ENCODE assay signal across 33 cellular contexts in genomic region chr4:39442910-39443480, GRCh38. TPM values are rescaled to one million over a fixed set of nuclear protein-coding genes. Genes with fewer than 3 reads are reported as not detected.
"Had no signal": no experiment of that assay in that cellular context is flagged by ENCODE, and none has a peak within 500 bp of the region (broad histone marks: within the 10 kb centered on the region; RNA-seq: fewer than 3 reads in every experiment).

No MANE protein-coding gene starts in this region.

- H3K27me3 ChIP-seq: esophagus squamous epithelium, left lung, sigmoid colon had no signal

- H3K4me1 Mint-ChIP-seq: central memory CD8-positive, alpha-beta T cell; neural crest cell had no signal

- DNase-seq: activated B cell treated with CpG ODN at 0.5 μM for 24 hours; activated CD4-positive, alpha-beta T cell treated with anti-CD3 and anti-CD28 coated beads, Interleukin-2, amount 50 U/mL, for 1 hour; activated CD8-positive, alpha-beta memory T cell treated with anti-CD3 and anti-CD28 coated beads, Interleukin-2, amount 50 U/mL, for 4 hours; activated gamma-delta T cell; activated naive CD4-positive, alpha-beta T cell treated with anti-CD3 and anti-CD28 coated beads, Interleukin-2, amount 50 U/mL, for 16 hours; anterior cingulate cortex; dermis blood vessel endothelial cell; effector CD8-positive, alpha-beta T cell; esophagus squamous epithelium; foreskin melanocyte; left lung; lower lobe of right lung; mesenchymal stem cell; naive thymus-derived CD8-positive, alpha-beta T cell; nucleus accumbens; psoas muscle; sigmoid colon; small intestine; stimulated activated CD4-positive, alpha-beta T cell treated with anti-CD3 and anti-CD28 coated beads, Interleukin-1b, Interleukin-23, amount 100 ng/mL, for 48 hours; stimulated activated naive CD4-positive, alpha-beta T cell; T-helper 1 cell; trophoblast cell had no signal

- H3K4me3 ChIP-seq: esophagus squamous epithelium, left lung, lower lobe of right lung, psoas muscle, sigmoid colon, thoracic aorta had no signal

- H3K4me1 ChIP-seq: parathyroid adenoma had no signal

- FAIRE-seq: bronchial epithelial cell, endometrium, small intestine, urothelium cell line had no signal

- H3K36me3 ChIP-seq: esophagus squamous epithelium, left lung, lower lobe of right lung, sigmoid colon, thoracic aorta had no signal

- ATAC-seq: left lung; lower lobe of right lung; naive thymus-derived CD8-positive, alpha-beta T cell; psoas muscle had no signal

- H3K9me3 ChIP-seq: esophagus squamous epithelium, left lung, lower lobe of right lung, psoas muscle, sigmoid colon, thoracic aorta had no signal

- H3K9me3 Mint-ChIP-seq: activated B cell treated with CpG ODN at 0.5 μM for 24 hours; activated T-helper 1 cell treated with anti-CD3 and anti-CD28 coated beads, Interleukin-12 subunit alpha, Interleukin-12 subunit beta, Interleukin-2, Interleukin-4 antibody, amounts not matched to agents 30 ng/mL and 10 ng/mL and 1 ng/mL, durations not matched to agents 14 hours and 24 hours and 36 hours; central memory CD8-positive, alpha-beta T cell; naive thymus-derived CD8-positive, alpha-beta T cell; neural crest cell; T-helper 2 cell treated with Interferon-gamma antibody and Interleukin-4, amounts not matched to agents 5 μg/mL and 100 μg/mL, for 36 hours had no signal

- H3K27ac ChIP-seq: epithelial cell of prostate, esophagus squamous epithelium, left lung, lower lobe of right lung, parathyroid adenoma, psoas muscle, sigmoid colon, thoracic aorta had no signal

- H3K27ac Mint-ChIP-seq: activated B cell treated with CpG ODN at 0.5 μM for 24 hours; activated T-helper 1 cell treated with anti-CD3 and anti-CD28 coated beads, Interleukin-12 subunit alpha, Interleukin-12 subunit beta, Interleukin-2, Interleukin-4 antibody, amounts not matched to agents 30 ng/mL and 10 ng/mL and 1 ng/mL, durations not matched to agents 14 hours and 24 hours and 36 hours; T-helper 2 cell treated with Interferon-gamma antibody and Interleukin-4, amounts not matched to agents 5 μg/mL and 100 μg/mL, for 36 hours had no signal

- H3K36me3 Mint-ChIP-seq: naive thymus-derived CD8-positive, alpha-beta T cell had no signal

- H3K4me3 Mint-ChIP-seq: activated B cell treated with CpG ODN at 0.5 μM for 24 hours; activated T-helper 1 cell treated with anti-CD3 and anti-CD28 coated beads, Interleukin-12 subunit alpha, Interleukin-12 subunit beta, Interleukin-2, Interleukin-4 antibody, amounts not matched to agents 30 ng/mL and 10 ng/mL and 1 ng/mL, durations not matched to agents 14 hours and 24 hours and 36 hours; central memory CD8-positive, alpha-beta T cell; naive thymus-derived CD8-positive, alpha-beta T cell; neural crest cell; T-helper 2 cell treated with Interferon-gamma antibody and Interleukin-4, amounts not matched to agents 5 μg/mL and 100 μg/mL, for 36 hours had no signal

RNA-seq across cellular contexts. Expression of gene KLB, which starts 36.3 kb away (rescaled TPM):
- total RNA-seq: activated T-helper 1 cell treated with anti-CD3 and anti-CD28 coated beads, Interleukin-12 subunit alpha, Interleukin-12 subunit beta, Interleukin-2, Interleukin-4 antibody, amounts not matched to agents 30 ng/mL and 10 ng/mL and 1 ng/mL, durations not matched to agents 14 hours and 24 hours and 36 hours; dermis blood vessel endothelial cell; glomerular endothelial cell; neural crest cell; thoracic aorta had no signal
